8 cellular contexts compared by ENCODE assay signal in the genomic region with DNA sequence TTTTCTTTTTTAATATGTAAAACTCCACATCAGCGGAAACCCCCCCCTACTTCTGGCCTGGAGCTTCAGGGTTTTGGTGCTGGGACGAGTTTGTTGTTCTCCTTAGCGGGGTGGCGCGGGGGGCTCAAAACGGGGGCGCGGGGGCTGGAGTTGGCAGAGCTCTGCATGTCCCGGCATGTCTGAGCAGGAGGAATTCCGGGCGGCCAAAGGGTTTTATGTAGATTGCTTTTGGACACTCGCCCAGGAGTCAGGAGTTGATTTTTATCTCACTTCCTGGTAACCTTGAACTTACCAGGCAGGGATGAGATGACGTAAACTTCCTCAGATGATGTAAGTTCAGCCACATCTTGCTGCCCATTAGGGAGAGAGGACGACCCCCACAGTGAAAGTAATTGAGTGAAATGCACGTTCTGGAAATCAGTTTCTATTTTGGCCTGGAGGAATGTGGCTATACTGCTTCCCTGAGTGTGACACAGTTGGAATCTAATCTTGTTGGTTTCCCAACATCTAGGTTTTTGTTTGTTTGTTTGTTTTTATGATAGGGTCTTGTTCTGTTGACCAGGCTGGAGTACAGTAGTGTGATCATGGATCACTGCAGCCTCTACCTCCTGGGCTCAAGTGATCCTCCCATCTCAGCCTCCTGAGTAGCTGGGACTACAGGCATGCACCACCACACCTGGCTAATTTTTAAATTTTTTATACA. TPM values are rescaled to one million over a fixed set of nuclear protein-coding genes. Genes with fewer than 3 reads are reported as not detected.
DNase-seq lines count a peak whose midpoint lies in the region; ATAC-seq and TF ChIP-seq lines count a peak whose summit lies in the region.

No MANE protein-coding gene starts in this region.

- H3K4me3 Mint-ChIP-seq in WTC11 = no peak overlapping the region

- peaks cover 9% of the 10 kb centered on the region for H3K4me1 ChIP-seq in cardiac muscle cell (ENCODE audit: low read depth)

- peak overlapping the region; percentile 77 for H3K27ac ChIP-seq in cardiac muscle cell

- no peaks in the 10 kb centered on the region for H3K9me3 ChIP-seq in cardiac muscle cell (ENCODE audit: low read depth)

- DNase-seq in ELF-1 (ENCODE audit: low read depth, low spot score) = peak; percentile 51
- peak; percentile 23 for DNase-seq in NCI-H1436 treated with DMSO at 0.1 percent for 48 hours (lab: John Stamatoyannopoulos, UW)
- DNase-seq in WTC11 (ENCODE audit: low spot score) = peak; percentile 38
- DNase-seq in cardiac muscle cell (ENCODE audit: low read depth in 1 of 2, low spot score in 1 of 2) = peak; percentile 45 to 100
- DNase-seq in pulmonary artery endothelial cell (ENCODE audit: low read depth, low spot score) = peak; percentile 99
- DNase-seq in NCI-H524 treated with DMSO at 0.1 percent for 48 hours (lab: John Stamatoyannopoulos, UW) = no peak

- H3K4me3 ChIP-seq in cardiac muscle cell = no peak overlapping the region

- TF ChIP-seq CTCF in WTC11 (IDR thresholded peaks at IDR 0.05) (no peak), cardiac muscle cell (IDR thresholded peaks at IDR 0.05; ENCODE audit: low read depth, low read length) (no peak)

- H3K27me3 ChIP-seq in cardiac muscle cell = no peaks in the 10 kb centered on the region

- ATAC-seq in WTC11 (no peak), HG03432 (IDR thresholded peaks at IDR 0.05; ENCODE audit: unreplicated experiment) (no peak), GM18517 (IDR thresholded peaks at IDR 0.05; ENCODE audit: unreplicated experiment) (no peak)

- POLR2A ChIA-PET in WTC11 (lab: Charles Lee) = interaction anchor here (1.0 kb wide), 2 partner anchors 9 to 72 kb away, joined by 3 read pairs; no protein-coding TSS in a partner anchor

- CTCF ChIA-PET in WTC11 (lab: Charles Lee) = interaction anchor here (0.6 to 12.4 kb wide), 6 partner anchors 15 to 791 kb away, joined by 3 to 91 read pairs (median 3); a partner anchor contains a TSS

- no peaks in the 10 kb centered on the region for H3K27me3 Mint-ChIP-seq in WTC11 (ENCODE audit: low read depth)

- peaks cover 45% of the 10 kb centered on the region for H3K4me1 Mint-ChIP-seq in WTC11

- H3K9me3 Mint-ChIP-seq in WTC11 = no peaks in the 10 kb centered on the region

- H3K27ac Mint-ChIP-seq in WTC11 = peak overlapping the region; percentile 97

- H3K36me3 ChIP-seq in cardiac muscle cell = no peaks in the 10 kb centered on the region

- peaks cover 19% of the 10 kb centered on the region for H3K36me3 Mint-ChIP-seq in WTC11

TF ChIP-seq in WTC11, 78 proteins besides CTCF, POLR2A, EP300 and RAD21:
- TF ChIP-seq, protein P1, sequence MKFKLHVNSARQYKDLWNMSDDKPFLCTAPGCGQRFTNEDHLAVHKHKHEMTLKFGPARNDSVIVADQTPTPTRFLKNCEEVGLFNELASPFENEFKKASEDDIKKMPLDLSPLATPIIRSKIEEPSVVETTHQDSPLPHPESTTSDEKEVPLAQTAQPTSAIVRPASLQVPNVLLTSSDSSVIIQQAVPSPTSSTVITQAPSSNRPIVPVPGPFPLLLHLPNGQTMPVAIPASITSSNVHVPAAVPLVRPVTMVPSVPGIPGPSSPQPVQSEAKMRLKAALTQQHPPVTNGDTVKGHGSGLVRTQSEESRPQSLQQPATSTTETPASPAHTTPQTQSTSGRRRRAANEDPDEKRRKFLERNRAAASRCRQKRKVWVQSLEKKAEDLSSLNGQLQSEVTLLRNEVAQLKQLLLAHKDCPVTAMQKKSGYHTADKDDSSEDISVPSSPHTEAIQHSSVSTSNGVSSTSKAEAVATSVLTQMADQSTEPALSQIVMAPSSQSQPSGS (CRISPR knock-in tag; IDR thresholded peaks at IDR 0.05; ENCODE audit: borderline replicate concordance, low read depth) = no peak
- peak; percentile 99 for TF ChIP-seq GABPB1 (CRISPR knock-in tag; IDR thresholded peaks at IDR 0.05)
- TF ChIP-seq, protein P2, sequence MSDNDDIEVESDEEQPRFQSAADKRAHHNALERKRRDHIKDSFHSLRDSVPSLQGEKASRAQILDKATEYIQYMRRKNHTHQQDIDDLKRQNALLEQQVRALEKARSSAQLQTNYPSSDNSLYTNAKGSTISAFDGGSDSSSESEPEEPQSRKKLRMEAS (CRISPR knock-in tag; IDR thresholded peaks at IDR 0.05) = 0 out of 2 replicates have a peak, but pooled peaks have one; percentile 21

RNA-seq across cellular contexts. Expression of a gene that starts 21.0 kb away (rescaled TPM):
- total RNA-seq in WTC11 (2021) (18.3 to 27.3 TPM (median 19.1 TPM) in 3 replicates), cardiac muscle cell (2.9 and 10.0 TPM in 2 replicates), pulmonary artery endothelial cell (95.0 and 102 TPM in 2 replicates)
- 2.4 and 8.2 TPM in 2 replicates for polyA plus RNA-seq in cardiac muscle cell

RNA-seq across cellular contexts. Expression of a gene that starts 24.6 kb away (rescaled TPM):
- total RNA-seq in WTC11 (2021) = 39.2 to 68.1 TPM (median 40.8 TPM) in 3 replicates
- 19.6 and 19.7 TPM in 2 replicates for total RNA-seq in cardiac muscle cell
- 12.9 and 14.0 TPM in 2 replicates for polyA plus RNA-seq in cardiac muscle cell
- 23.9 and 25.7 TPM in 2 replicates for total RNA-seq in pulmonary artery endothelial cell

RNA-seq across cellular contexts. Expression of a gene that starts 32.4 kb away (rescaled TPM):
- total RNA-seq in WTC11 (2021) (0.07 to 0.31 TPM (median 0.18 TPM) in 3 replicates), cardiac muscle cell (0.04 TPM in 1 of 2 replicates, not detected in the other), pulmonary artery endothelial cell (not detected in 2 replicates)
- not detected in 2 replicates for polyA plus RNA-seq in cardiac muscle cell

RNA-seq across cellular contexts. Expression of a gene that starts 42.1 kb away (rescaled TPM):
- total RNA-seq in WTC11 (2021) (373 to 434 TPM (median 409 TPM) in 3 replicates), cardiac muscle cell (446 and 493 TPM in 2 replicates), pulmonary artery endothelial cell (139 and 172 TPM in 2 replicates)
- 418 and 422 TPM in 2 replicates for polyA plus RNA-seq in cardiac muscle cell

RNA-seq across cellular contexts. Expression of a gene that starts 54.2 kb away (rescaled TPM):
- total RNA-seq in WTC11 (2021) = 44.5 to 51.2 TPM (median 47.4 TPM) in 3 replicates
- 154 and 180 TPM in 2 replicates for total RNA-seq in cardiac muscle cell
- polyA plus RNA-seq in cardiac muscle cell = 151 and 175 TPM in 2 replicates
- total RNA-seq in pulmonary artery endothelial cell = 75.4 and 84.3 TPM in 2 replicates
